In genomic region chr2:70986499-70987189, GRCh38 we compare ENCODE assay signal across 22 cellular contexts. TPM values are rescaled to one million over a fixed set of nuclear protein-coding genes. Genes with fewer than 3 reads are reported as not detected.
A peak's percentile ranks its signal among the peaks of the same experiment; 100 is the strongest.
DNase-seq lines count a peak whose midpoint lies in the region; ATAC-seq and TF ChIP-seq lines count a peak whose summit lies in the region.
"Had no signal": no experiment of that assay in that cellular context is flagged by ENCODE, and none has a peak within 500 bp of the region (broad histone marks: within the 10 kb centered on the region; RNA-seq: fewer than 3 reads in every experiment).

No MANE protein-coding gene starts in this region.

- CTCF ChIA-PET in CD4-positive, alpha-beta T cell (lab: Charles Lee) = no interaction called here

- peaks cover 48% of the 10 kb centered on the region for H3K4me1 ChIP-seq in left ventricle myocardium inferior
- H3K4me1 ChIP-seq in osteoblast (ENCODE audit: insufficient read depth, low read length) = no peaks in the 10 kb centered on the region
- H3K4me1 ChIP-seq: gastrocnemius medialis, uterus had no signal

- H4K20me1 ChIP-seq in osteoblast (ENCODE audit: insufficient read depth, low read length) = peaks cover 9% of the 10 kb centered on the region

- intact Hi-C loops in left ventricle myocardium inferior (cut with micrococcal nuclease) (no loop called here), left ventricle myocardium superior (cut with micrococcal nuclease) (no loop called here)
- intact Hi-C loops in activated T-helper 1 cell treated with anti-CD3 and anti-CD28 coated beads, Interleukin-12 subunit alpha, Interleukin-12 subunit beta, Interleukin-2, Interleukin-4 antibody, amounts not matched to agents 30 ng/mL and 10 ng/mL and 1 ng/mL, durations not matched to agents 14 hours and 24 hours and 36 hours (cut with micrococcal nuclease) = no loop called here
- intact Hi-C loops in CD4-positive, alpha-beta T cell (cut with DNase I, micrococcal nuclease) = no loop called here

- peak overlapping the region; percentile 59 for H3K27ac ChIP-seq in left ventricle myocardium inferior (replicated peaks)
- H3K27ac ChIP-seq in osteoblast (ENCODE audit: low read depth, low read length) = no peak overlapping the region
- H3K27ac ChIP-seq in CD4-positive, alpha-beta T cell (ENCODE audit: low read depth, low read length) = no peak overlapping the region
- H3K27ac ChIP-seq: gastrocnemius medialis, uterus had no signal

- H3K4me3 Mint-ChIP-seq in activated T-helper 1 cell treated with anti-CD3 and anti-CD28 coated beads, Interleukin-12 subunit alpha, Interleukin-12 subunit beta, Interleukin-2, Interleukin-4 antibody, amounts not matched to agents 30 ng/mL and 10 ng/mL and 1 ng/mL, durations not matched to agents 14 hours and 24 hours and 36 hours = no peak overlapping the region
- no peak overlapping the region for H3K4me3 Mint-ChIP-seq in CD4-positive, alpha-beta T cell
- H3K4me3 Mint-ChIP-seq: CD8-positive, alpha-beta T cell had no signal

- no peak for ATAC-seq in left ventricle myocardium superior
- ATAC-seq in CD4-positive, alpha-beta T cell (ENCODE audit: poor library complexity) = no peak
- no peak for ATAC-seq in HG02798 (IDR thresholded peaks at IDR 0.05; ENCODE audit: poor library complexity, unreplicated experiment)
- ATAC-seq: CD8-positive, alpha-beta T cell; esophagus mucosa; gastrocnemius medialis; Right ventricle myocardium inferior had no signal

- DNase-seq in left ventricle myocardium inferior (no peak), left ventricle myocardium superior (no peak), osteoblast (ENCODE audit: insufficient read length, low spot score, missing footprints) (peak; percentile 29), foreskin melanocyte (no peak)
- no peak for DNase-seq in activated T-helper 1 cell treated with anti-CD3 and anti-CD28 coated beads, Interleukin-12 subunit alpha, Interleukin-12 subunit beta, Interleukin-2, Interleukin-4 antibody, amounts not matched to agents 30 ng/mL and 10 ng/mL and 1 ng/mL, durations not matched to agents 14 hours and 24 hours and 36 hours (ENCODE audit: low spot score)
- no peak for DNase-seq in CD4-positive, alpha-beta T cell
- DNase-seq: activated CD4-positive, alpha-beta T cell treated with anti-CD3 and anti-CD28 coated beads for 4 hours; effector CD8-positive, alpha-beta T cell; gastrocnemius medialis; H7; NCI-H1105 treated with DMSO at 0.1 percent for 48 hours; NCI-H2081; NCI-H446; OCI-M1; retina; stimulated activated CD4-positive, alpha-beta T cell treated with anti-CD3 and anti-CD28 coated beads, Interleukin-4, amount 100 ng/mL, for 4 hours had no signal

- no peaks in the 10 kb centered on the region for H3K9me3 ChIP-seq in left ventricle myocardium inferior (replicated peaks)
- H3K9me3 ChIP-seq in osteoblast (ENCODE audit: low read depth, low read length) = no peaks in the 10 kb centered on the region
- H3K9me3 ChIP-seq in CD4-positive, alpha-beta T cell (ENCODE audit: control insufficient read depth, low read length) = no peaks in the 10 kb centered on the region
- H3K9me3 ChIP-seq: gastrocnemius medialis, uterus had no signal

- H3K4me3 ChIP-seq in left ventricle myocardium inferior = no peak overlapping the region
- H3K4me3 ChIP-seq in osteoblast (ENCODE audit: insufficient read depth, low read length) = no peak overlapping the region
- H3K4me3 ChIP-seq: gastrocnemius medialis, lung, uterus had no signal

- H3K27me3 ChIP-seq in left ventricle myocardium inferior (ENCODE audit: low read depth) (no peaks in the 10 kb centered on the region), osteoblast (ENCODE audit: insufficient read depth, low read length) (no peaks in the 10 kb centered on the region)
- no peaks in the 10 kb centered on the region for H3K27me3 ChIP-seq in CD4-positive, alpha-beta T cell (ENCODE audit: control insufficient read depth, insufficient read depth, low read length)
- H3K27me3 ChIP-seq: gastrocnemius medialis, uterus had no signal

- TF ChIP-seq CTCF in left ventricle myocardium inferior (IDR thresholded peaks at IDR 0.05; ENCODE audit: borderline replicate concordance) (no peak), osteoblast (IDR thresholded peaks at IDR 0.05; ENCODE audit: extremely low read depth, low read depth, low read length) (no peak)
- no peak for TF ChIP-seq CTCF in CD4-positive, alpha-beta T cell (IDR thresholded peaks at IDR 0.05)

- peaks cover 60% of the 10 kb centered on the region for H3K36me3 ChIP-seq in left ventricle myocardium inferior
- H3K36me3 ChIP-seq in osteoblast (ENCODE audit: insufficient read depth, low read length) = peaks cover 53% of the 10 kb centered on the region
- H3K36me3 ChIP-seq: uterus had no signal

- peaks cover 13% of the 10 kb centered on the region for H3K79me2 ChIP-seq in osteoblast (ENCODE audit: insufficient read depth, low read length)

- peak overlapping the region; percentile 32 for H3K27ac Mint-ChIP-seq in activated T-helper 1 cell treated with anti-CD3 and anti-CD28 coated beads, Interleukin-12 subunit alpha, Interleukin-12 subunit beta, Interleukin-2, Interleukin-4 antibody, amounts not matched to agents 30 ng/mL and 10 ng/mL and 1 ng/mL, durations not matched to agents 14 hours and 24 hours and 36 hours
- H3K27ac Mint-ChIP-seq in CD4-positive, alpha-beta T cell = no peak overlapping the region

- no peak overlapping the region for H2AFZ ChIP-seq in osteoblast (ENCODE audit: low read length)

- H3K27me3 Mint-ChIP-seq in activated T-helper 1 cell treated with anti-CD3 and anti-CD28 coated beads, Interleukin-12 subunit alpha, Interleukin-12 subunit beta, Interleukin-2, Interleukin-4 antibody, amounts not matched to agents 30 ng/mL and 10 ng/mL and 1 ng/mL, durations not matched to agents 14 hours and 24 hours and 36 hours (ENCODE audit: insufficient read depth) = no peaks in the 10 kb centered on the region
- H3K27me3 Mint-ChIP-seq in CD4-positive, alpha-beta T cell = no peaks in the 10 kb centered on the region

- no peak overlapping the region for H3K4me2 ChIP-seq in osteoblast (ENCODE audit: insufficient read depth, low read length)

- H3K36me3 Mint-ChIP-seq in activated T-helper 1 cell treated with anti-CD3 and anti-CD28 coated beads, Interleukin-12 subunit alpha, Interleukin-12 subunit beta, Interleukin-2, Interleukin-4 antibody, amounts not matched to agents 30 ng/mL and 10 ng/mL and 1 ng/mL, durations not matched to agents 14 hours and 24 hours and 36 hours (ENCODE audit: low read depth) = peaks cover 36% of the 10 kb centered on the region
- peaks cover 55% of the 10 kb centered on the region for H3K36me3 Mint-ChIP-seq in CD4-positive, alpha-beta T cell (ENCODE audit: low read depth)

- H3K9me3 Mint-ChIP-seq in activated T-helper 1 cell treated with anti-CD3 and anti-CD28 coated beads, Interleukin-12 subunit alpha, Interleukin-12 subunit beta, Interleukin-2, Interleukin-4 antibody, amounts not matched to agents 30 ng/mL and 10 ng/mL and 1 ng/mL, durations not matched to agents 14 hours and 24 hours and 36 hours = no peaks in the 10 kb centered on the region
- H3K9me3 Mint-ChIP-seq in CD4-positive, alpha-beta T cell = no peaks in the 10 kb centered on the region
- H3K9me3 Mint-ChIP-seq: CD8-positive, alpha-beta T cell had no signal

- POLR2A ChIA-PET in CD4-positive, alpha-beta T cell (lab: Charles Lee) = no interaction called here

- H3K4me1 Mint-ChIP-seq in activated T-helper 1 cell treated with anti-CD3 and anti-CD28 coated beads, Interleukin-12 subunit alpha, Interleukin-12 subunit beta, Interleukin-2, Interleukin-4 antibody, amounts not matched to agents 30 ng/mL and 10 ng/mL and 1 ng/mL, durations not matched to agents 14 hours and 24 hours and 36 hours (ENCODE audit: low read depth) = peaks cover 15% of the 10 kb centered on the region
- H3K4me1 Mint-ChIP-seq in CD4-positive, alpha-beta T cell (ENCODE audit: low read depth) = peaks cover 30% of the 10 kb centered on the region

RNA-seq across cellular contexts. Expression of gene TEX261, which starts 8.0 kb away (rescaled TPM):
- 50.7 TPM for total RNA-seq in left ventricle myocardium inferior
- total RNA-seq in left ventricle myocardium superior = 50.4 TPM
- total RNA-seq in activated T-helper 1 cell treated with anti-CD3 and anti-CD28 coated beads, Interleukin-12 subunit alpha, Interleukin-12 subunit beta, Interleukin-2, Interleukin-4 antibody, amounts not matched to agents 30 ng/mL and 10 ng/mL and 1 ng/mL, durations not matched to agents 14 hours and 24 hours and 36 hours = 89.4 and 97.4 TPM in 2 replicates
- 30.0 and 36.8 TPM in 2 replicates for total RNA-seq in osteoblast
- total RNA-seq in CD4-positive, alpha-beta T cell = 10 to 100 TPM; 26.8 to 34.0 TPM

RNA-seq across cellular contexts. Expression of gene ANKRD53, which starts 8.2 kb away (rescaled TPM):
- total RNA-seq in left ventricle myocardium inferior (0.33 TPM), left ventricle myocardium superior (0.92 TPM), osteoblast (0.88 and 1.1 TPM in 2 replicates)
- total RNA-seq in activated T-helper 1 cell treated with anti-CD3 and anti-CD28 coated beads, Interleukin-12 subunit alpha, Interleukin-12 subunit beta, Interleukin-2, Interleukin-4 antibody, amounts not matched to agents 30 ng/mL and 10 ng/mL and 1 ng/mL, durations not matched to agents 14 hours and 24 hours and 36 hours = not detected in 2 replicates
- total RNA-seq in CD4-positive, alpha-beta T cell = 1 to 10 TPM in 1 of 2 experiments, under 1 TPM in 1; 0.42 to 1.2 TPM
- total RNA-seq: H7 had no signal

RNA-seq across cellular contexts. Expression of gene ATP6V1B1, which starts 50.9 kb away (rescaled TPM):
- total RNA-seq in left ventricle myocardium inferior (not detected), left ventricle myocardium superior (not detected), osteoblast (0.88 and 2.5 TPM in 2 replicates)
- not detected in 2 replicates for total RNA-seq in activated T-helper 1 cell treated with anti-CD3 and anti-CD28 coated beads, Interleukin-12 subunit alpha, Interleukin-12 subunit beta, Interleukin-2, Interleukin-4 antibody, amounts not matched to agents 30 ng/mL and 10 ng/mL and 1 ng/mL, durations not matched to agents 14 hours and 24 hours and 36 hours
- not detected for total RNA-seq in CD4-positive, alpha-beta T cell
- total RNA-seq: CD8-positive, alpha-beta T cell; Right ventricle myocardium inferior had no signal
